Comparison of ENCODE assay signal across 1 cellular context in the genomic region with DNA sequence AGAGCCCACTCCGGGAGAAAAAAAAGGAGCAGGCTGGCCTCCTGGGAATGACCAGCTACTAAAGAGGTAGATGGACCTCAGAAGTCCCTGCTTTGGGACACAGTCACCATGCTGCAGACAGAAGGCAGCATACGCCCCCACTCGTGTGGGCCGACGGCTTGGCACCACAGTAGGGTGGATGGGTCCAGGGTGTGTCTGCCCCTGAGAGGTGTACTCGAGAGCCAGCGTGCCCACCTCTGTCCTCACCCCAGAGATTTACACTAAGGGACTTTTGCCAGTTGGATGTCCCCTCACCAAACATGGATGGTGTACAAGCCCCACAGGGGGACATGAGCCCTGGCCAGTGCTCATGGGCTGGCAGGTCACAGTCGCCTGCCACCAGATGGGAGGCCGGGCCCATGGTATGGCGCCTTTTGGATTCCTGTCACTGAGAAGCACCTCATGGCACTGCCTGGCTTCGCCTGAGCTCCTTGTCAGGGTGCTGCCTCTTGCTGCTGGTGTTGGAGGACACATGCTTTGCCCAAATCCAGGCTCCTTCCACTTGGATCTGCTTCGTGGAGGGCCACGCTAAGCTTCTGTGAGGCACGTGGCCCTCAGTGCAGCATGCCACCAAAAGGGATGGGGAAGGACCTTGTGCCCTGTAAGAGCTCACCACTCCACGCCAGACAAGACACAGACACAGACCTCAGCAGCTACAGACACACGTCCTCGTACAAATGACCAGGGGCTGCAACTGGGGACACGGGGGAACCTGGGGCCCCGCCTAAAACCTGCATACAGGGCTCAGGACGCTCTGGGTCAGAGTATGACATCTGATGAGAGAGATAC.
TF ChIP-seq lines count a peak whose summit lies in the region.

No MANE protein-coding gene starts in this region.

TF ChIP-seq in K562, 482 proteins besides CTCF, POLR2A, EP300 and RAD21:
- no peak for TF ChIP-seq MCM3 (IDR thresholded peaks at IDR 0.05)
- peak; percentile 54 for TF ChIP-seq POLR2G (IDR thresholded peaks at IDR 0.05; ENCODE audit: low read depth, low read length)
- peak; percentile 85 for TF ChIP-seq RBM22 (IDR thresholded peaks at IDR 0.05; ENCODE audit: low read depth, low read length, poor library complexity, severe bottlenecking)
